1 cellular context compared by ENCODE assay signal in genomic region chr13:24192036-24192810, GRCh38.
TF ChIP-seq lines count a peak whose summit lies in the region.

No MANE protein-coding gene starts in this region.

TF ChIP-seq in WTC11, 78 proteins besides CTCF, POLR2A, EP300 and RAD21 (continued from another document):
- TF ChIP-seq ZNF532 (CRISPR knock-in tag; IDR thresholded peaks at IDR 0.05; ENCODE audit: borderline replicate concordance) (no peak), PRDM15 (CRISPR knock-in tag; IDR thresholded peaks at IDR 0.05) (no peak), GTF2I (CRISPR knock-in tag; conservative IDR thresholded peaks at IDR 0.05) (no peak), TCF7 (CRISPR knock-in tag; IDR thresholded peaks at IDR 0.05; ENCODE audit: low read depth) (no peak), ZNF138 (CRISPR knock-in tag; conservative IDR thresholded peaks at IDR 0.05) (no peak)
